8 cellular contexts compared by ENCODE assay signal in the genomic region with DNA sequence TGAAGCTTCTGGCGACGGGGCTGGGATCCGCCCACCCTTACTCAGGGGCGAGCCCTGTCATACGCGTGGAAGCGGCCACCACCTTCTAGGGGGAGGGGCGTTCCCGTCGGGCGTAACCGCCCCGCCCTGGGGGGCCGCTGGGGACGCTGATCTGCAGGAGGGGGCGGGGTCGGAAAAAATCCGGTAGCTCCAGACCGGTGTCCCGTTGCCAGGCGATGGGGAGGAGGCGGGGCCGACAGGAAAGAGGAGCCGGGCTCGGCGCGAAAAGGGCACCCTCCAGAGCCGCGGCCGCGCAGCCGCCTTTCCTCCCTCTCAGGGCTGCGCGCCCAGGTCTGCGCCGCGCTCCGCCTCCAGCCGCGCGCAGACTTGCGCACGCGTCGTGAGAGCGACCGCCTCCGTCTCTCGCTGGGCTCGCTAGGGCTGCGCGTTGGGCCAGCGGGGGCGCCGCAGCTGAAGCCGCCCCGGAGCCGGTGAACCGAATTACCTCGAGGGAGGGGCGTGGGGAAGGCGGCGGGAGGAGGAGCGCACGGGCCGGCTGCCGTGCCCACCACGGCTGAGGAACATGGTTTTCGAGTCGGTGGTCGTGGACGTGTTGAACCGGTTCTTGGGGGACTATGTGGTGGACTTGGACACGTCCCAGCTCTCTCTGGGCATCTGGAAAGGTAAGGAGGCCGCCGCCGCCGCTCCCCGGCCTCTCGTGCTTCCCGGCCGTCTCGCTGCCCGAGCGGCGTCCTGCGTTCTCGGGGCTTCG. TPM values are rescaled to one million over a fixed set of nuclear protein-coding genes. Genes with fewer than 3 reads are reported as not detected.
DNase-seq lines count a peak whose midpoint lies in the region; ATAC-seq, FAIRE-seq and TF ChIP-seq lines count a peak whose summit lies in the region.

A gene (plus strand): TSS at position 392 of the 751 bp plus-strand sequence. CDS start 171 bp downstream, at position 563.

- WGBS in psoas muscle, 3 donors = 0% methylated on average over 76 to 89 of the region's 89 CpGs

- H3K9me3 Mint-ChIP-seq in T-cell = no peaks in the 10 kb centered on the region

- peak; percentile 27 for TF ChIP-seq CTCF in left ventricle myocardium inferior (IDR thresholded peaks at IDR 0.05; ENCODE audit: borderline replicate concordance)
- peak; percentile 29 for TF ChIP-seq CTCF in psoas muscle (IDR thresholded peaks at IDR 0.05)

- intact Hi-C loops in left ventricle myocardium inferior (cut with micrococcal nuclease) (no loop called here), psoas muscle (cut with DNase I) (loop anchor here in 1 of 2 donors (10.0 kb wide), 1 partner anchor 783 kb away; a partner anchor contains a TSS)

- peak within 1 kb of the TSS; percentile 93 to 94 for H3K27ac Mint-ChIP-seq in T-cell

- peak; percentile 77 for ATAC-seq in HG02852 (IDR thresholded peaks at IDR 0.05; ENCODE audit: unreplicated experiment)
- peak; percentile 87 to 92 (median 91) for ATAC-seq in T-cell (replicated peaks in 1 of 4)
- peak; percentile 93 to 98 (median 94) for ATAC-seq in psoas muscle

- TF ChIP-seq POLR2A in GM12892 (IDR thresholded peaks at IDR 0.05; ENCODE audit: low read depth, low read length) = peak; percentile 68; the same call in 1 of the 2 replicates

- H3K27me3 ChIP-seq in left ventricle myocardium inferior (ENCODE audit: low read depth) = no peaks in the 10 kb centered on the region
- no peaks in the 10 kb centered on the region for H3K27me3 ChIP-seq in psoas muscle (ENCODE audit: insufficient read depth in 3 of 3, low read length in 2 of 3)

- no peaks in the 10 kb centered on the region for H3K27me3 Mint-ChIP-seq in T-cell

- CTCF ChIA-PET in T-cell (lab: Charles Lee) = interaction anchor here (0.5 to 3.3 kb wide), 7 partner anchors 10 to 1176 kb away, joined by 3 to 21 read pairs (median 4); a partner anchor contains a TSS

- FAIRE-seq in GM12892 (lab: Jason Lieb, UNC) (peak; percentile 94), urothelium cell line (lab: Jason Lieb, UNC) (peak; percentile 20)

- DNase-seq in GM12892 (ENCODE audit: insufficient read length) (peak; percentile 76), NCI-H1436 treated with DMSO at 0.1 percent for 48 hours (lab: John Stamatoyannopoulos, UW) (peak; percentile 87), T-cell (peak; percentile 76 to 90 (median 84)), amniotic epithelial cell (ENCODE audit: low read depth) (peak; percentile 86), left ventricle myocardium inferior (peak; percentile 95), psoas muscle (peak; percentile 92 to 95), urothelium cell line (ENCODE audit: low spot score) (peak; percentile 94)

- H3K4me3 ChIP-seq in left ventricle myocardium inferior (peak within 1 kb of the TSS; percentile 91), psoas muscle (peak within 1 kb of the TSS; percentile 86)

- H3K9me3 ChIP-seq in left ventricle myocardium inferior (replicated peaks) = no peaks in the 10 kb centered on the region
- H3K9me3 ChIP-seq in psoas muscle = no peaks in the 10 kb centered on the region

- peak within 1 kb of the TSS; percentile 95 to 97 (median 97) for H3K4me3 Mint-ChIP-seq in T-cell

- POLR2A ChIA-PET in T-cell (lab: Charles Lee) = interaction anchor here in 1 of 2 donors (0.5 kb wide), 1 partner anchor 783 kb away, joined by 3 read pairs; a partner anchor contains a TSS

- H3K27ac ChIP-seq in left ventricle myocardium inferior (replicated peaks) (peak within 1 kb of the TSS; percentile 93), psoas muscle (peak within 1 kb of the TSS; percentile 93)

- peaks cover 50% of the 10 kb centered on the region for H3K4me1 ChIP-seq in left ventricle myocardium inferior
- H3K4me1 ChIP-seq in psoas muscle = peaks cover 50% of the 10 kb centered on the region

- H3K36me3 ChIP-seq in left ventricle myocardium inferior = no peaks in the 10 kb centered on the region
- H3K36me3 ChIP-seq in psoas muscle (ENCODE audit: insufficient read depth in 1 of 2, low read depth in 1 of 2) = no peaks in the 10 kb centered on the region

- H3K4me1 Mint-ChIP-seq in T-cell = peaks cover 35 to 38% (median 36%) of the 10 kb centered on the region in 3 donors

- H3K36me3 Mint-ChIP-seq in T-cell = no peaks in the 10 kb centered on the region

RNA-seq across cellular contexts. Expression of the gene that starts here (rescaled TPM):
- polyA plus RNA-seq in GM12892 (2012; ENCODE audit: missing spikeins) = 23.8 TPM
- 10 to 100 TPM; 32.1 to 49.3 (median 36.5) TPM for total RNA-seq in T-cell
- 32.5 TPM for total RNA-seq in left ventricle myocardium inferior
- total RNA-seq in psoas muscle = 10 to 100 TPM; 19.4 to 27.0 (median 20.7) TPM
- polyA plus RNA-seq in psoas muscle = 1 to 10 TPM; 3.3 to 9.0 (median 4.7) TPM

Comparison
In these comparisons a context has a peak if more than half of its experiments do, and no peak if none do; other contexts are left out.
1. Peak in every context shown above with its lines: DNase-seq, ATAC-seq, H3K4me3 ChIP-seq and H3K27ac ChIP-seq.